18 cellular contexts compared by ENCODE assay signal in the genomic region with DNA sequence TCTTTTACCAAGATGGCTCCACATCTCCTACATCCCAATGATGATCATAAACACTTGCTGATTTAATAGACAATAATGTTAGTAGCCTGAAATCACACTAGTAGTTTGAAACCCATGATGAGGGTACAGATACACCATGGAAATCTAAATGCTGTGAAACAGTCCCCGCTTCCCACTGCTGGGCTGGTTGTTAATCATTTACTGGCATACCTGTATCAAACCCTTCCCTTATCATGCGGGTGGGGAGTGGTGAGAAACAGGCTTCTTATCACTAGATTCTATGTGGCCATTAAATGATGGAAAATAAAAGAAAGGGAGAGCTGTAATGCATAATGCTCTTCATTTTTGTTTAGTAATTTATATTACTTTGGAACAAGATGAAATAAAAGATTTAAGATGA.
"Had no signal": no experiment of that assay in that cellular context is flagged by ENCODE, and none has a peak within 500 bp of the region (broad histone marks: within the 10 kb centered on the region; RNA-seq: fewer than 3 reads in every experiment).

No MANE protein-coding gene starts in this region.

- H3K4me1 ChIP-seq: spleen, suprapubic skin, tibial nerve, vagina had no signal

- H3K27me3 ChIP-seq: suprapubic skin, tibial nerve, vagina had no signal

- H3K36me3 ChIP-seq: heart left ventricle, left ventricle myocardium inferior, spleen, suprapubic skin, tibial nerve, vagina had no signal

- H3K27ac ChIP-seq: epithelial cell of prostate, heart left ventricle, left ventricle myocardium inferior, spleen, suprapubic skin, tibial nerve, vagina had no signal

- H3K4me3 ChIP-seq: heart left ventricle, left ventricle myocardium inferior, spleen, suprapubic skin, tibial nerve, vagina had no signal

- DNase-seq: activated CD4-positive, alpha-beta memory T cell treated with anti-CD3 and anti-CD28 coated beads for 36 hours; activated CD4-positive, alpha-beta T cell treated with anti-CD3 and anti-CD28 coated beads for 48 hours; activated effector memory CD4-positive, alpha-beta T cell treated with Interleukin-2 at 50 U/mL for 16 hours; activated naive CD4-positive, alpha-beta T cell treated with anti-CD3 and anti-CD28 coated beads for 36 hours; activated T-cell treated with anti-CD3 and anti-CD28 coated beads, Interleukin-2, amount 50 U/mL, for 48 hours; cerebellar nuclear complex; cortex of kidney; heart left ventricle; left ventricle myocardium inferior; nephron progenitor cell; spleen; stimulated activated CD4-positive, alpha-beta T cell treated with anti-CD3 and anti-CD28 coated beads, Interleukin-4, amount 100 ng/mL, for 24 hours; SW 1271; T-helper 17 cell had no signal

- H3K9me3 ChIP-seq: heart left ventricle, left ventricle myocardium inferior, spleen, suprapubic skin, tibial nerve, vagina had no signal
